23 cellular contexts compared by ENCODE assay signal in the genomic region with DNA sequence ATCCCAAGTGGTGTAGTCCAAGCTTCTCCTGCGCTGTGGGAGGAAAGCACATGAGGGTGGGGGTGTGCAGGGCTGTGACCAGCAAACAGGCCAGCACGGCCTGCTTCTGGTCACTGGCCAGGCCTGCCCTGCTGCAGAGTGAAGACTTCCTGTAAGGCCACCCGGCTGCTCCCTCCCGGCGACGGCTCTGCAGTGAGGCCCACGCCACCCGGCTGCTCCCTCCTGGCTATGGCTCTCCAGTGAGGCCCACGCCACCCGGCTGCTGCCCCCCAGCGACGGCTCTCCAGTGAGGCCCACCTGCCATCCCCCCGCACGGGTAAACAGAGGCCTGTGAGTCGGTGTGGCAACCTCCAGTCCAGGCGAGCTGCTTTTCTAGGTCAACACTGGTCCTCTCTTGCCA. TPM values are rescaled to one million over a fixed set of nuclear protein-coding genes. Genes with fewer than 3 reads are reported as not detected.
DNase-seq lines count a peak whose midpoint lies in the region; ATAC-seq and TF ChIP-seq lines count a peak whose summit lies in the region.
"Had no signal": no experiment of that assay in that cellular context is flagged by ENCODE, and none has a peak within 500 bp of the region (broad histone marks: within the 10 kb centered on the region; RNA-seq: fewer than 3 reads in every experiment).

No MANE protein-coding gene starts in this region.

- no peaks in the 10 kb centered on the region for H3K36me3 ChIP-seq in left ventricle myocardium inferior
- no peaks in the 10 kb centered on the region for H3K36me3 ChIP-seq in aorta (ENCODE audit: control insufficient read depth in 1 of 2, insufficient read depth in 2 of 2, low read length in 1 of 2)
- H3K36me3 ChIP-seq in gastrocnemius medialis, result no peaks in the 10 kb centered on the region
- no peaks in the 10 kb centered on the region for H3K36me3 ChIP-seq in upper lobe of right lung
- no peaks in the 10 kb centered on the region for H3K36me3 ChIP-seq in sigmoid colon
- H3K36me3 ChIP-seq: upper lobe of left lung had no signal

- WGBS in aorta, 2 donors, result 29 to 39% methylated on average over 16 of the region's 16 CpGs
- 38 to 49% methylated on average over 16 of the region's 16 CpGs for WGBS in sigmoid colon, 2 donors

- H3K4me1 ChIP-seq in left ventricle myocardium inferior, result no peaks in the 10 kb centered on the region
- no peaks in the 10 kb centered on the region for H3K4me1 ChIP-seq in aorta (ENCODE audit: control insufficient read depth in 1 of 2, insufficient read depth in 2 of 2, low read length in 2 of 2)
- H3K4me1 ChIP-seq in gastrocnemius medialis, result no peaks in the 10 kb centered on the region
- H3K4me1 ChIP-seq in upper lobe of right lung, result no peaks in the 10 kb centered on the region
- no peaks in the 10 kb centered on the region for H3K4me1 ChIP-seq in sigmoid colon
- H3K4me1 ChIP-seq: upper lobe of left lung had no signal

- TF ChIP-seq EP300 in sigmoid colon (IDR thresholded peaks at IDR 0.05), result no peak

- no peak for TF ChIP-seq POLR2A in gastrocnemius medialis (IDR thresholded peaks at IDR 0.05)
- no peak for TF ChIP-seq POLR2A in sigmoid colon (IDR thresholded peaks at IDR 0.05)

- H3K27me3 ChIP-seq in left ventricle myocardium inferior (ENCODE audit: low read depth), result peaks cover 83% of the 10 kb centered on the region
- H3K27me3 ChIP-seq in aorta (ENCODE audit: control insufficient read depth in 1 of 2, insufficient read depth in 2 of 2, low read length in 1 of 2), result no peaks in the 10 kb centered on the region
- H3K27me3 ChIP-seq in gastrocnemius medialis, result peaks cover 2 to 18% (median 7%) of the 10 kb centered on the region in 3 donors
- H3K27me3 ChIP-seq in upper lobe of right lung, result peaks cover 7% of the 10 kb centered on the region
- H3K27me3 ChIP-seq in sigmoid colon, result peaks cover 0 to 12% (median 0%) of the 10 kb centered on the region in 3 donors
- H3K27me3 ChIP-seq: dorsolateral prefrontal cortex, upper lobe of left lung had no signal

- H3K27ac ChIP-seq in left ventricle myocardium inferior (replicated peaks) (no peak overlapping the region), aorta (ENCODE audit: low read depth in 1 of 2, low read length in 2 of 2) (no peak overlapping the region), gastrocnemius medialis (no peak overlapping the region), upper lobe of right lung (no peak overlapping the region), sigmoid colon (no peak overlapping the region)
- H3K27ac ChIP-seq: dorsolateral prefrontal cortex, upper lobe of left lung had no signal

- in situ Hi-C loops in gastrocnemius medialis (cut with MboI; ENCODE audit: low sequenced_read_pairs in 4 of 4), result no loop called here

- intact Hi-C loops in Right ventricle myocardium superior (cut with DNase I) (no loop called here), left ventricle myocardium inferior (cut with micrococcal nuclease) (no loop called here), aorta (cut with DNase I) (no loop called here), gastrocnemius medialis (cut with DNase I; ENCODE audit: low total_unique reads) (no loop called here), upper lobe of right lung (cut with DNase I) (no loop called here), sigmoid colon (cut with DNase I) (no loop called here)

- peaks cover 1% of the 10 kb centered on the region for H3K9me3 ChIP-seq in left ventricle myocardium inferior (replicated peaks)
- no peaks in the 10 kb centered on the region for H3K9me3 ChIP-seq in aorta (ENCODE audit: control insufficient read depth, low read length)
- H3K9me3 ChIP-seq in gastrocnemius medialis, result no peaks in the 10 kb centered on the region
- H3K9me3 ChIP-seq in upper lobe of right lung, result no peaks in the 10 kb centered on the region
- no peaks in the 10 kb centered on the region for H3K9me3 ChIP-seq in sigmoid colon
- H3K9me3 ChIP-seq: upper lobe of left lung had no signal

- no peak for ATAC-seq in Right ventricle myocardium superior (ENCODE audit: poor library complexity)
- peak; percentile 56 for ATAC-seq in left lobe of liver
- ATAC-seq in aorta (ENCODE audit: low FRiP score), result peak; percentile 80
- ATAC-seq in gastrocnemius medialis, result no peak
- ATAC-seq in upper lobe of right lung, result no peak
- ATAC-seq: GM23338 had no signal

- DNase-seq in Right ventricle myocardium superior (peak; percentile 42), left ventricle myocardium inferior (no peak), fibroblast of villous mesenchyme (ENCODE audit: low read depth) (peak; percentile 28), left lobe of liver (ENCODE audit: low spot score) (no peak), aorta (peak in 1 of 2 donors; percentile 73), gastrocnemius medialis (no peak), upper lobe of right lung (no peak), sigmoid colon (no peak)
- DNase-seq: activated CD8-positive, alpha-beta memory T cell treated with anti-CD3 and anti-CD28 coated beads for 24 hours; activated naive CD4-positive, alpha-beta T cell treated with Interleukin-2 at 50 U/mL for 16 hours; activated T-cell treated with anti-CD3 and anti-CD28 coated beads, Interleukin-2, amount 50 U/mL, for 24 hours; amygdala; C1 segment of cervical spinal cord; Calu3; KBM-7; MM.1S; NCI-H1436 treated with DMSO at 0.1 percent for 48 hours; NCI-H510A treated with DMSO at 0.1 percent for 48 hours; occipital lobe; stimulated activated CD4-positive, alpha-beta T cell treated with anti-CD3 and anti-CD28 coated beads, Interleukin-15, amount 100 ng/mL, for 24 hours had no signal

- TF ChIP-seq CTCF in left ventricle myocardium inferior (IDR thresholded peaks at IDR 0.05; ENCODE audit: borderline replicate concordance) (no peak), fibroblast of villous mesenchyme (IDR thresholded peaks at IDR 0.05; ENCODE audit: insufficient read depth, low read depth, low read length) (no peak), gastrocnemius medialis (IDR thresholded peaks at IDR 0.05 in 4 of 5, conservative IDR thresholded peaks at IDR 0.05 in 1 of 5) (no peak), upper lobe of right lung (IDR thresholded peaks at IDR 0.05) (no peak), sigmoid colon (IDR thresholded peaks at IDR 0.05) (no peak)

- H3K4me3 ChIP-seq in left ventricle myocardium inferior (no peak overlapping the region), fibroblast of villous mesenchyme (ENCODE audit: low read depth, low read length) (no peak overlapping the region), aorta (ENCODE audit: low read length in 2 of 2) (no peak overlapping the region), gastrocnemius medialis (no peak overlapping the region), upper lobe of right lung (no peak overlapping the region), sigmoid colon (no peak overlapping the region)
- H3K4me3 ChIP-seq: dorsolateral prefrontal cortex, GM23338, upper lobe of left lung had no signal

RNA-seq across cellular contexts. Expression of a gene that starts 31.4 kb away (rescaled TPM):
- 0.67 TPM for total RNA-seq in Right ventricle myocardium superior
- total RNA-seq in left ventricle myocardium inferior, result 0.52 TPM
- total RNA-seq in fibroblast of villous mesenchyme, result under 0.01 TPM in 2 replicates
- 0.18 TPM for total RNA-seq in left lobe of liver
- total RNA-seq in aorta, result 1 to 10 TPM in 1 of 2 donors, under 1 TPM in 1; 0.55 to 1.0 TPM
- polyA plus RNA-seq in aorta, result under 1 TPM; 0.61 to 0.63 TPM
- total RNA-seq in gastrocnemius medialis, result under 1 TPM in 2 of 4 donors, not detected in 2; 0.24 to 0.81 TPM
- 0.26 TPM for total RNA-seq in upper lobe of right lung
- 1 to 10 TPM; 1.8 to 3.2 (median 2.4) TPM for total RNA-seq in sigmoid colon
- polyA plus RNA-seq in sigmoid colon, result 1 to 10 TPM in 1 of 3 donors, not detected in 2; 1.7 TPM

RNA-seq across cellular contexts. Expression of a gene that starts 48.9 kb away (rescaled TPM):
- total RNA-seq in Right ventricle myocardium superior (49.9 TPM), left ventricle myocardium inferior (51.9 TPM), fibroblast of villous mesenchyme (27.2 and 29.3 TPM in 2 replicates), left lobe of liver (128 TPM), aorta (10 to 100 TPM; 49.1 to 52.1 TPM), gastrocnemius medialis (10 to 100 TPM; 49.8 to 91.7 (median 85.0) TPM), upper lobe of right lung (71.1 TPM), sigmoid colon (10 to 100 TPM; 25.0 to 39.1 (median 36.0) TPM)
- polyA plus RNA-seq in aorta (10 to 100 TPM; 20.0 to 20.7 TPM), sigmoid colon (10 to 100 TPM; 27.0 to 41.2 (median 36.9) TPM)

Comparison
In these comparisons a context has a peak if more than half of its experiments do, and no peak if none do; other contexts are left out.
1. DNase-seq: peak in Right ventricle myocardium superior (single experiment) and fibroblast of villous mesenchyme (single experiment); none in left ventricle myocardium inferior (single experiment), left lobe of liver (single experiment), gastrocnemius medialis (0 of 2), upper lobe of right lung (single experiment) and sigmoid colon (single experiment).
2. ATAC-seq: peak in left lobe of liver (single experiment) and aorta (single experiment); none in Right ventricle myocardium superior (single experiment), gastrocnemius medialis (0 of 2) and upper lobe of right lung (single experiment).